Comparison of ENCODE assay signal across 12 cellular contexts in the genomic region with DNA sequence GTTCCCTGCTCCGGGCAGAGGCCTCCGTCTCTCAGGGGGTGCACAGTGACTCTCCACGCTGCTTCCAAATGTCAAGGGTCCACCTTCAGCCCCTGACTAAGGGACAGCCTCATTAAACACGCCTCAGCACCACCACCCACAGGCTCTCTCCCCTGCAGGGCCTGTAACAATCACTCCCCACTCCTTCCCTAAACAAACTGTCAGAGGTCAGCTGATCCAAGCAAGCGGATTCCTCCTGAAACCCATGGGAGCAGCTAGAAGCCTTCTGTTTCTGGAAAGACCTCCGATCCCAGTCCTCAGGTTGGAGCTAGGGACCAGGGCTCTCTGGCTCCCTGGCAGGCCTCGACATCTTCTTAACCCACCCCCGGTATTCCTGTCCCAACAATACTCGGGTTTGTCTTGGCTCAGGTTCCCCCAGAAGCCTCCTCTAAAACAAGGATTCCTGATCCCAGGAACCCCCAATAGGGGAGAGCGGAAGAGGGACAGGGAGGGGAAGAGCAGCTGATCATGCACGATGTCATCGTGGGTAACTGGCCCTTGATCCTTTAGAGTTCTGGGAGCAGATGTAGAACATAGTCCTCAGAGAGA.
DNase-seq lines count a peak whose midpoint lies in the region; ATAC-seq, FAIRE-seq and TF ChIP-seq lines count a peak whose summit lies in the region.
"Had no signal": no experiment of that assay in that cellular context is flagged by ENCODE, and none has a peak within 500 bp of the region (broad histone marks: within the 10 kb centered on the region; RNA-seq: fewer than 3 reads in every experiment).

No MANE protein-coding gene starts in this region.

- H3K27ac Mint-ChIP-seq in activated naive CD4-positive, alpha-beta T cell treated with anti-CD3 and anti-CD28 coated beads for 36 hours = no peak overlapping the region
- peak overlapping the region in 1 of 2 donors; percentile 39 for H3K27ac Mint-ChIP-seq in stimulated activated naive CD8-positive, alpha-beta T cell treated with anti-CD3 and anti-CD28 coated beads, Interleukin-15, amount 100 ng/mL, for 72 hours

- no peaks in the 10 kb centered on the region for H3K27me3 Mint-ChIP-seq in activated naive CD4-positive, alpha-beta T cell treated with anti-CD3 and anti-CD28 coated beads for 36 hours (ENCODE audit: low read depth)
- H3K27me3 Mint-ChIP-seq in stimulated activated naive CD8-positive, alpha-beta T cell treated with anti-CD3 and anti-CD28 coated beads, Interleukin-15, amount 100 ng/mL, for 72 hours = no peaks in the 10 kb centered on the region

- POLR2A ChIA-PET in OCI-LY7 (lab: Charles Lee) = interaction anchor here (0.6 to 0.7 kb wide), 2 partner anchors 445 to 527 kb away, joined by 3 to 5 read pairs; no protein-coding TSS in a partner anchor

- no peaks in the 10 kb centered on the region for H3K9me3 Mint-ChIP-seq in activated naive CD4-positive, alpha-beta T cell treated with anti-CD3 and anti-CD28 coated beads for 36 hours
- no peaks in the 10 kb centered on the region for H3K9me3 Mint-ChIP-seq in stimulated activated naive CD8-positive, alpha-beta T cell treated with anti-CD3 and anti-CD28 coated beads, Interleukin-15, amount 100 ng/mL, for 72 hours
- H3K9me3 Mint-ChIP-seq: neural crest cell had no signal

- TF ChIP-seq CTCF in OCI-LY7 (conservative IDR thresholded peaks at IDR 0.05; ENCODE audit: low read length) = no peak

- CTCF ChIA-PET in activated naive CD4-positive, alpha-beta T cell treated with anti-CD3 and anti-CD28 coated beads for 36 hours (lab: Charles Lee) = interaction anchor here (1.1 kb wide), 1 partner anchor 135 kb away, joined by 3 read pairs; no protein-coding TSS in a partner anchor
- CTCF ChIA-PET in OCI-LY7 (lab: Charles Lee; ENCODE audit: unreplicated experiment) = no interaction called here

- peaks cover 2% of the 10 kb centered on the region for H3K36me3 Mint-ChIP-seq in activated naive CD4-positive, alpha-beta T cell treated with anti-CD3 and anti-CD28 coated beads for 36 hours (ENCODE audit: low read depth)

- peak overlapping the region; percentile 32; the same call in 1 of the 2 replicates for H3K4me2 ChIP-seq in OCI-LY7 (ENCODE audit: low read length)

- no peak overlapping the region for H3K4me3 ChIP-seq in OCI-LY7 (ENCODE audit: low read depth, low read length, poor library complexity, severe bottlenecking)
- H3K4me3 ChIP-seq: adrenal gland, HAP-1, heart right ventricle had no signal

- no peaks in the 10 kb centered on the region for H3K36me3 ChIP-seq in OCI-LY7 (ENCODE audit: insufficient read depth, low read length)
- H3K36me3 ChIP-seq: adrenal gland, HAP-1, heart right ventricle had no signal

- intact Hi-C loops in activated naive CD4-positive, alpha-beta T cell treated with anti-CD3 and anti-CD28 coated beads for 36 hours (cut with micrococcal nuclease) = loop anchor here (2.0 to 5.0 kb wide), 3 partner anchors 134 to 530 kb away; no protein-coding TSS in a partner anchor
- intact Hi-C loops in OCI-LY7 (cut with micrococcal nuclease; ENCODE audit: unreplicated experiment) = loop anchor here (1.0 to 2.0 kb wide), 3 partner anchors 135 to 650 kb away; no protein-coding TSS in a partner anchor

- H3K4me1 ChIP-seq in OCI-LY7 (ENCODE audit: insufficient read depth, low read length, poor library complexity, severe bottlenecking) = no peaks in the 10 kb centered on the region
- H3K4me1 ChIP-seq: HAP-1 had no signal

- no peaks in the 10 kb centered on the region for H3K9me2 ChIP-seq in OCI-LY7 (ENCODE audit: insufficient read depth, low read length)

- ATAC-seq in stimulated activated naive CD8-positive, alpha-beta T cell treated with anti-CD3 and anti-CD28 coated beads, Interleukin-15, amount 100 ng/mL, for 72 hours = no peak
- ATAC-seq: heart right ventricle had no signal

- H3K27ac ChIP-seq in OCI-LY7 (ENCODE audit: low read depth, low read length, poor library complexity, severe bottlenecking) = no peak overlapping the region
- H3K27ac ChIP-seq: adrenal gland, heart right ventricle had no signal

- H3K4me1 Mint-ChIP-seq in activated naive CD4-positive, alpha-beta T cell treated with anti-CD3 and anti-CD28 coated beads for 36 hours (ENCODE audit: low read depth) = peaks cover 12% of the 10 kb centered on the region
- peaks cover 11% of the 10 kb centered on the region for H3K4me1 Mint-ChIP-seq in stimulated activated naive CD8-positive, alpha-beta T cell treated with anti-CD3 and anti-CD28 coated beads, Interleukin-15, amount 100 ng/mL, for 72 hours

- H2AFZ ChIP-seq in OCI-LY7 (ENCODE audit: low read length) = peak overlapping the region; percentile 49; the same call in 1 of the 2 replicates

- H3K4me3 Mint-ChIP-seq in activated naive CD4-positive, alpha-beta T cell treated with anti-CD3 and anti-CD28 coated beads for 36 hours = peak overlapping the region; percentile 8
- peak overlapping the region; percentile 40 to 67 for H3K4me3 Mint-ChIP-seq in stimulated activated naive CD8-positive, alpha-beta T cell treated with anti-CD3 and anti-CD28 coated beads, Interleukin-15, amount 100 ng/mL, for 72 hours
- H3K4me3 Mint-ChIP-seq: neural crest cell had no signal

- H3K9me3 ChIP-seq in OCI-LY7 (ENCODE audit: low read length) = no peaks in the 10 kb centered on the region
- H3K9me3 ChIP-seq: adrenal gland, HAP-1, heart right ventricle had no signal

- BruUV-seq in OCI-LY7 (replicated peaks; lab: Mats Ljungman, UMichigan) = no TSS peak

- H3K79me2 ChIP-seq in OCI-LY7 (ENCODE audit: insufficient read depth, low read depth, low read length) = no peaks in the 10 kb centered on the region

- FAIRE-seq in frontal cortex (lab: Jason Lieb, UNC) = no peak

- no peaks in the 10 kb centered on the region for H4K20me1 ChIP-seq in OCI-LY7 (ENCODE audit: insufficient read depth, low read length)

- DNase-seq in activated naive CD4-positive, alpha-beta T cell treated with anti-CD3 and anti-CD28 coated beads for 36 hours = no peak
- no peak for DNase-seq in activated naive CD4-positive, alpha-beta T cell (lab: John Stamatoyannopoulos, UW)
- no peak for DNase-seq in OCI-LY7 (ENCODE audit: low spot score)
- DNase-seq in iPS-NIHi7 (ENCODE audit: extremely low spot score) = peak; percentile 44
- DNase-seq in stimulated activated naive CD8-positive, alpha-beta T cell treated with anti-CD3 and anti-CD28 coated beads, Interleukin-15, amount 100 ng/mL, for 72 hours = no peak
- DNase-seq in H4 (ENCODE audit: low spot score) = no peak
- no peak for DNase-seq in NCI-H1436 (lab: John Stamatoyannopoulos, UW)
- no peak for DNase-seq in frontal cortex (ENCODE audit: low spot score in 2 of 2)
